Comparison of ENCODE assay signal across 19 cellular contexts in the genomic region with DNA sequence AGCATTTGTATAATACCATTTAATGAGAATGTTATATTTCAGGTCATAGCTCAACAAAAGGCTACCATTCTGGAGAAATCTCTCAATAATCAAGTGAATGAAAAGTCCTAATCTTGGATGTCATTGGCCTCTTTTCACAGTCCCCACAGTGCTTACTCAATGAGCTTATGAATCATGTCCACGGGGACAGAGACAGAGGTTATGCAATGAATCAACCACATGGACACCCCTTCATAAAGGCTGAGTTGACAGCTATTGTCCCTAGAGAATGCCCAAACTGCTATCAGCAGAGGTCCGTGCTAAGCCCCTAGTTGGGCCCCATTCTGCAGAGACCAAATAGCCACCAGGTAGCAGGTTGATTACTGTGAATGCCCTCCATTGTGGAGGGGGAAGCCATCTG.
"Had no signal": no experiment of that assay in that cellular context is flagged by ENCODE, and none has a peak within 500 bp of the region (broad histone marks: within the 10 kb centered on the region; RNA-seq: fewer than 3 reads in every experiment).

No MANE protein-coding gene starts in this region.

- H3K27me3 ChIP-seq: foreskin keratinocyte, hepatocyte, tibial artery, upper lobe of left lung, uterus had no signal

- H3K27ac Mint-ChIP-seq: naive thymus-derived CD4-positive, alpha-beta T cell; nephron progenitor cell; stimulated activated memory B cell treated with anti-CD40 and anti-IgM and Interleukin-4, amounts not matched to agents 10 μg/mL and 1 μg/mL and 100 μg/mL, for 72 hours; stimulated activated naive CD8-positive, alpha-beta T cell treated with anti-CD3 and anti-CD28 coated beads, Interleukin-15, Interleukin-2, amounts not matched to agents 100 ng/mL and 50 ng/mL, for 24 hours had no signal

- H3K4me1 Mint-ChIP-seq: naive thymus-derived CD4-positive, alpha-beta T cell; nephron progenitor cell; stimulated activated memory B cell treated with anti-CD40 and anti-IgM and Interleukin-4, amounts not matched to agents 10 μg/mL and 1 μg/mL and 100 μg/mL, for 72 hours had no signal

- H3K9me3 ChIP-seq: upper lobe of left lung, uterus had no signal

- ATAC-seq: foreskin keratinocyte; left colon; naive thymus-derived CD4-positive, alpha-beta T cell; sciatic nerve; stimulated activated memory B cell treated with anti-CD40 and anti-IgM and Interleukin-4, amounts not matched to agents 10 μg/mL and 1 μg/mL and 100 μg/mL, for 72 hours had no signal

- DNase-seq: dermis blood vessel endothelial cell; erythroblast; foreskin keratinocyte; head of caudate nucleus; left colon; naive thymus-derived CD4-positive, alpha-beta T cell; nephron progenitor cell; spleen; stimulated activated CD4-positive, alpha-beta T cell treated with anti-CD3 and anti-CD28 coated beads, Interleukin-15, amount 100 ng/mL, for 24 hours; stimulated activated CD4-positive, alpha-beta T cell treated with anti-CD3 and anti-CD28 coated beads, Interleukin-1b, Interleukin-23, amount 100 ng/mL, for 48 hours; stimulated activated CD4-positive, alpha-beta T cell treated with anti-CD3 and anti-CD28 coated beads, Interleukin-4, amount 100 ng/mL, for 24 hours; tibial artery; upper lobe of left lung; uterus had no signal

- FAIRE-seq: endothelial cell of umbilical vein had no signal

- H3K9me3 Mint-ChIP-seq: stimulated activated naive CD8-positive, alpha-beta T cell treated with anti-CD3 and anti-CD28 coated beads, Interleukin-15, Interleukin-2, amounts not matched to agents 100 ng/mL and 50 ng/mL, for 24 hours had no signal

- H2AFZ ChIP-seq: hepatocyte had no signal

- H3K27me3 Mint-ChIP-seq: stimulated activated memory B cell treated with anti-CD40 and anti-IgM and Interleukin-4, amounts not matched to agents 10 μg/mL and 1 μg/mL and 100 μg/mL, for 72 hours; stimulated activated naive CD8-positive, alpha-beta T cell treated with anti-CD3 and anti-CD28 coated beads, Interleukin-15, Interleukin-2, amounts not matched to agents 100 ng/mL and 50 ng/mL, for 24 hours had no signal

- H3K27ac ChIP-seq: foreskin keratinocyte, hepatocyte, spleen, tibial artery, upper lobe of left lung, uterus had no signal

- H3K4me3 Mint-ChIP-seq: naive thymus-derived CD4-positive, alpha-beta T cell; nephron progenitor cell; stimulated activated memory B cell treated with anti-CD40 and anti-IgM and Interleukin-4, amounts not matched to agents 10 μg/mL and 1 μg/mL and 100 μg/mL, for 72 hours; stimulated activated naive CD8-positive, alpha-beta T cell treated with anti-CD3 and anti-CD28 coated beads, Interleukin-15, Interleukin-2, amounts not matched to agents 100 ng/mL and 50 ng/mL, for 24 hours had no signal

- H3K4me2 ChIP-seq: hepatocyte had no signal

- H3K36me3 ChIP-seq: spleen, tibial artery, upper lobe of left lung, uterus had no signal

- H3K4me3 ChIP-seq: hepatocyte, spleen, tibial artery, upper lobe of left lung, uterus had no signal

- H3K79me2 ChIP-seq: hepatocyte had no signal

- H3K4me1 ChIP-seq: foreskin keratinocyte, spleen, tibial artery, upper lobe of left lung, uterus had no signal

- H3K36me3 Mint-ChIP-seq: naive thymus-derived CD4-positive, alpha-beta T cell; stimulated activated memory B cell treated with anti-CD40 and anti-IgM and Interleukin-4, amounts not matched to agents 10 μg/mL and 1 μg/mL and 100 μg/mL, for 72 hours had no signal
